ENCODE assay signal across 14 cellular contexts in genomic region chr4:123380728-123381716, GRCh38. TPM values are rescaled to one million over a fixed set of nuclear protein-coding genes. Genes with fewer than 3 reads are reported as not detected.
DNase-seq lines count a peak whose midpoint lies in the region; ATAC-seq and TF ChIP-seq lines count a peak whose summit lies in the region.
"Had no signal": no experiment of that assay in that cellular context is flagged by ENCODE, and none has a peak within 500 bp of the region (broad histone marks: within the 10 kb centered on the region; RNA-seq: fewer than 3 reads in every experiment).

No MANE protein-coding gene starts in this region.

- no peak for TF ChIP-seq CTCF in neural crest cell (conservative IDR thresholded peaks at IDR 0.05)

- no peaks in the 10 kb centered on the region for H3K36me3 Mint-ChIP-seq in neural crest cell (ENCODE audit: low read depth)
- H3K36me3 Mint-ChIP-seq: CD4-positive, CD25-positive, alpha-beta regulatory T cell had no signal

- DNase-seq in neural crest cell (ENCODE audit: low read depth, low spot score), result no peak
- no peak for DNase-seq in RPMI8226
- no peak for DNase-seq in 8988T
- DNase-seq in Right ventricle myocardium superior, result no peak
- DNase-seq: activated CD4-positive, alpha-beta T cell treated with anti-CD3 and anti-CD28 coated beads, Interleukin-2, amount 10 ng/mL, durations not matched to agents 7 days and 5 days; CD4-positive, CD25-positive, alpha-beta regulatory T cell; mammary epithelial cell; NCI-H1105; NCI-H345 had no signal

- peak overlapping the region; percentile 20 for H3K27ac Mint-ChIP-seq in neural crest cell (ENCODE audit: unreplicated experiment)
- H3K27ac Mint-ChIP-seq: activated CD4-positive, alpha-beta T cell treated with anti-CD3 and anti-CD28 coated beads, Interleukin-2, amount 10 ng/mL, durations not matched to agents 7 days and 5 days; activated T-helper 2 cell treated with anti-CD3 and anti-CD28 coated beads, Interferon-gamma antibody, Interleukin-2, Interleukin-4, amounts not matched to agents 10 μg/mL and 5 μg/mL and 100 μg/mL, durations not matched to agents 14 hours and 24 hours and 36 hours; CD4-positive, CD25-positive, alpha-beta regulatory T cell had no signal

- peaks cover 3% of the 10 kb centered on the region for H3K9me3 Mint-ChIP-seq in neural crest cell
- H3K9me3 Mint-ChIP-seq: activated CD4-positive, alpha-beta T cell treated with anti-CD3 and anti-CD28 coated beads, Interleukin-2, amount 10 ng/mL, durations not matched to agents 7 days and 5 days; activated T-helper 2 cell treated with anti-CD3 and anti-CD28 coated beads, Interferon-gamma antibody, Interleukin-2, Interleukin-4, amounts not matched to agents 10 μg/mL and 5 μg/mL and 100 μg/mL, durations not matched to agents 14 hours and 24 hours and 36 hours had no signal

- peaks cover 13% of the 10 kb centered on the region for H3K4me1 Mint-ChIP-seq in neural crest cell
- H3K4me1 Mint-ChIP-seq: activated CD4-positive, alpha-beta T cell treated with anti-CD3 and anti-CD28 coated beads, Interleukin-2, amount 10 ng/mL, durations not matched to agents 7 days and 5 days; CD4-positive, CD25-positive, alpha-beta regulatory T cell had no signal

- intact Hi-C loops in Right ventricle myocardium superior (cut with DNase I), result no loop called here

- ATAC-seq in GM18907 (IDR thresholded peaks at IDR 0.05; ENCODE audit: unreplicated experiment), result peak; percentile 66
- peak; percentile 87 for ATAC-seq in GM21786 (IDR thresholded peaks at IDR 0.05; ENCODE audit: unreplicated experiment)
- ATAC-seq in HG03342 (IDR thresholded peaks at IDR 0.05; ENCODE audit: unreplicated experiment), result peak; percentile 77
- ATAC-seq in Right ventricle myocardium superior (ENCODE audit: poor library complexity), result no peak
- ATAC-seq: HepG2 had no signal

- no peak overlapping the region for H3K4me3 Mint-ChIP-seq in neural crest cell
- H3K4me3 Mint-ChIP-seq: activated CD4-positive, alpha-beta T cell treated with anti-CD3 and anti-CD28 coated beads, Interleukin-2, amount 10 ng/mL, durations not matched to agents 7 days and 5 days; CD4-positive, CD25-positive, alpha-beta regulatory T cell had no signal

- no peaks in the 10 kb centered on the region for H3K27me3 Mint-ChIP-seq in neural crest cell (ENCODE audit: low read depth)

RNA-seq across cellular contexts. Expression of gene SPRY1, which starts 15.6 kb away (rescaled TPM):
- total RNA-seq in neural crest cell (125 and 134 TPM in 2 replicates), Right ventricle myocardium superior (37.3 TPM)
